11 cellular contexts compared by ENCODE assay signal in genomic region chr2:239151201-239152131, GRCh38.
DNase-seq lines count a peak whose midpoint lies in the region; ATAC-seq and TF ChIP-seq lines count a peak whose summit lies in the region.
"Had no signal": no experiment of that assay in that cellular context is flagged by ENCODE, and none has a peak within 500 bp of the region (broad histone marks: within the 10 kb centered on the region; RNA-seq: fewer than 3 reads in every experiment).

No MANE protein-coding gene starts in this region.

- intact Hi-C loops in lower leg skin (cut with DNase I; ENCODE audit: low total_unique reads): no loop called here

- no peak overlapping the region for H3K4me3 ChIP-seq in effector memory CD4-positive, alpha-beta T cell (ENCODE audit: insufficient read depth, low read depth, low read length, poor library complexity, severe bottlenecking)
- no peak overlapping the region for H3K4me3 ChIP-seq in lower leg skin (ENCODE audit: low read depth, poor library complexity, severe bottlenecking)
- no peak overlapping the region for H3K4me3 ChIP-seq in suprapubic skin
- H3K4me3 ChIP-seq: colonic mucosa had no signal

- peaks cover 7% of the 10 kb centered on the region for H3K4me1 ChIP-seq in effector memory CD4-positive, alpha-beta T cell (ENCODE audit: control insufficient read depth, insufficient read depth, low read length, poor library complexity, severe bottlenecking)
- peaks cover 4% of the 10 kb centered on the region for H3K4me1 ChIP-seq in suprapubic skin
- H3K4me1 ChIP-seq: colonic mucosa had no signal

- 81 to 85% methylated on average over 16 of the region's 16 CpGs for WGBS in lower leg skin, 2 donors
- 85% methylated on average over 16 of the region's 16 CpGs for WGBS in suprapubic skin

- peak; percentile 15 for TF ChIP-seq EP300 in suprapubic skin (IDR thresholded peaks at IDR 0.05)

- TF ChIP-seq CTCF in lower leg skin (IDR thresholded peaks at IDR 0.05): no peak
- no peak for TF ChIP-seq CTCF in suprapubic skin (IDR thresholded peaks at IDR 0.05)

- TF ChIP-seq POLR2A in lower leg skin (IDR thresholded peaks at IDR 0.05) (no peak), suprapubic skin (IDR thresholded peaks at IDR 0.05) (no peak)

- peaks cover 6% of the 10 kb centered on the region for H3K9me3 ChIP-seq in effector memory CD4-positive, alpha-beta T cell (ENCODE audit: control insufficient read depth, low read length)
- H3K9me3 ChIP-seq in suprapubic skin: no peaks in the 10 kb centered on the region
- H3K9me3 ChIP-seq: colonic mucosa had no signal

- peaks cover 66% of the 10 kb centered on the region for H3K36me3 ChIP-seq in effector memory CD4-positive, alpha-beta T cell (ENCODE audit: control insufficient read depth, insufficient read depth, low read length)
- peaks cover 71% of the 10 kb centered on the region for H3K36me3 ChIP-seq in suprapubic skin
- H3K36me3 ChIP-seq: colonic mucosa had no signal

- H3K27ac ChIP-seq in effector memory CD4-positive, alpha-beta T cell (ENCODE audit: insufficient read depth, low read length, poor library complexity, severe bottlenecking): peak overlapping the region; percentile 47
- peak overlapping the region; percentile 77 for H3K27ac ChIP-seq in suprapubic skin
- H3K27ac ChIP-seq: colonic mucosa had no signal

- no peak for ATAC-seq in activated CD4-positive, CD25-positive, alpha-beta regulatory T cell treated with anti-CD3 and anti-CD28 coated beads, Interleukin-2, amount 50 U/mL, for 24 hours
- ATAC-seq in HG02642 (IDR thresholded peaks at IDR 0.05; ENCODE audit: poor library complexity, unreplicated experiment): no peak
- no peak for ATAC-seq in HG03196 (IDR thresholded peaks at IDR 0.05; ENCODE audit: unreplicated experiment)

- H3K27me3 ChIP-seq in effector memory CD4-positive, alpha-beta T cell (replicated peaks; ENCODE audit: control insufficient read depth, insufficient read depth, low read length, poor library complexity, severe bottlenecking): no peaks in the 10 kb centered on the region
- H3K27me3 ChIP-seq in suprapubic skin: no peaks in the 10 kb centered on the region
- H3K27me3 ChIP-seq: colonic mucosa had no signal

- peak; percentile 11 for DNase-seq in activated CD4-positive, CD25-positive, alpha-beta regulatory T cell treated with anti-CD3 and anti-CD28 coated beads, Interleukin-2, amount 50 U/mL, for 72 hours
- no peak for DNase-seq in effector memory CD4-positive, alpha-beta T cell
- DNase-seq in lower leg skin (ENCODE audit: low spot score in 2 of 2) (peak; percentile 64 to 84), suprapubic skin (ENCODE audit: low spot score in 2 of 2) (peak; percentile 64 to 79)
- DNase-seq in stimulated activated naive CD4-positive, alpha-beta T cell treated with Interleukin-2 at 50 U/mL for 16 hours (lab: John Stamatoyannopoulos, UW): no peak
- DNase-seq: colonic mucosa, KBM-7, NCI-H510A had no signal

Comparison
In these comparisons a context has a peak if more than half of its experiments do, and no peak if none do; other contexts are left out.
1. DNase-seq: peak in activated CD4-positive, CD25-positive, alpha-beta regulatory T cell treated with anti-CD3 and anti-CD28 coated beads, Interleukin-2, amount 50 U/mL, for 72 hours (single experiment), lower leg skin (2 of 2) and suprapubic skin (2 of 2); none in effector memory CD4-positive, alpha-beta T cell (0 of 3) and stimulated activated naive CD4-positive, alpha-beta T cell treated with Interleukin-2 at 50 U/mL for 16 hours (single experiment).